8 cellular contexts compared by ENCODE assay signal in the genomic region with DNA sequence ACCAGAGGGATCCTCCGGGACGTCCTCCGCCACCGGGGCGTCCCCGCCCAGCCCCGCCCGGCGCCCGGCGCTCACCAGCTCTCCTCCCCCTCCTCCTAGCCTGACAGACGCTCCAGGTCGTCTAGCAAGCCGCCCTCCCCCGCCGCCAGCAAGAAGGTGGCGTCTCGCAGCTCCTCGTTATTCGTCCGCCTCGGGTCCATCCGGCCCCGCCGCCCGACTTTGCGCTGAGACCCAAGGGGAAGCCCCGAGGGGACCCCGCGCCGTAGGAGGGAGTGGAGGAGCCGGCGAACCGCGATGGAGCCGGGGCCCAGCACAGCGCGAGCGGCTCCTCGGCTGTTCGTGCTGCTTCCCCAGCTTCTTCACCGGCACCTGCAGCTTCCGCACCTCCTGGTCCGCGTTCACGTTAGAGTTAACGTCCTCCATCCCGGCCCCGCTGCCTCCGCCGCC. TPM values are rescaled to one million over a fixed set of nuclear protein-coding genes. Genes with fewer than 3 reads are reported as not detected.
A peak's percentile ranks its signal among the peaks of the same experiment; 100 is the strongest.
DNase-seq lines count a peak whose midpoint lies in the region; ATAC-seq, FAIRE-seq and TF ChIP-seq lines count a peak whose summit lies in the region.

No MANE protein-coding gene starts in this region.

- no peaks in the 10 kb centered on the region for H3K27me3 Mint-ChIP-seq in CD4-positive, alpha-beta memory T cell
- no peaks in the 10 kb centered on the region for H3K27me3 Mint-ChIP-seq in activated naive CD4-positive, alpha-beta T cell treated with anti-CD3 and anti-CD28 coated beads, Interleukin-2, amount 50 U/mL, for 24 hours
- no peaks in the 10 kb centered on the region for H3K27me3 Mint-ChIP-seq in type B pancreatic cell

- H3K36me3 ChIP-seq in CD4-positive, alpha-beta memory T cell (ENCODE audit: insufficient read depth, low read length): peaks cover 4% of the 10 kb centered on the region
- H3K36me3 ChIP-seq in SJSA1 (peaks cover 43% of the 10 kb centered on the region), pancreas (peaks cover 0 to 10% (median 0%) of the 10 kb centered on the region in 3 donors)

- peak in 2 of 5 donors; percentile 72 to 84 for DNase-seq in CD4-positive, alpha-beta memory T cell
- DNase-seq in HK-2 (ENCODE audit: unreplicated experiment) (peak; percentile 56), SJSA1 (ENCODE audit: low read depth in 1 of 2, low spot score in 2 of 2) (peak in 1 of 2 experiments; percentile 62), head of caudate nucleus (peak; percentile 4 to 82 (median 51)), pancreas (peak; percentile 58 to 85 (median 70)), type B pancreatic cell (ENCODE audit: extremely low spot score, unreplicated experiment) (peak; percentile 75)

- 0 to 1% methylated on average over 35 to 51 of the region's 51 CpGs for WGBS in pancreas, 2 donors

- H3K4me3 ChIP-seq in CD4-positive, alpha-beta memory T cell (ENCODE audit: low read length in 2 of 2): peak overlapping the region; percentile 71 to 91
- H3K4me3 ChIP-seq in SJSA1 (peak overlapping the region; percentile 83), pancreas (peak overlapping the region; percentile 66 to 93 (median 85))

- H3K27ac ChIP-seq in CD4-positive, alpha-beta memory T cell (ENCODE audit: low read depth, low read length): peak overlapping the region; percentile 85
- H3K27ac ChIP-seq in SJSA1: peak overlapping the region; percentile 58
- peak overlapping the region; percentile 79 to 93 (median 88) for H3K27ac ChIP-seq in pancreas

- no peaks in the 10 kb centered on the region for H3K27me3 ChIP-seq in CD4-positive, alpha-beta memory T cell (ENCODE audit: insufficient read depth, low read length)
- H3K27me3 ChIP-seq in SJSA1 (replicated peaks) (no peaks in the 10 kb centered on the region), pancreas (no peaks in the 10 kb centered on the region)

- H3K4me1 ChIP-seq in CD4-positive, alpha-beta memory T cell (ENCODE audit: insufficient read depth, low read length): peaks cover 20% of the 10 kb centered on the region
- H3K4me1 ChIP-seq in SJSA1 (replicated peaks) (peaks cover 7% of the 10 kb centered on the region), pancreas (peaks cover 0 to 4% (median 3%) of the 10 kb centered on the region in 3 donors)

- CTCF ChIA-PET in CD4-positive, alpha-beta memory T cell (lab: Charles Lee; ENCODE audit: partially characterized antibody): interaction anchor here (0.9 to 4.0 kb wide), 7 partner anchors 9 to 69 kb away, joined by 3 to 32 read pairs (median 5); partner anchors contain the start of gene MTHFS

- H3K27ac Mint-ChIP-seq in CD4-positive, alpha-beta memory T cell: peak overlapping the region; percentile 95 to 99 (median 97)
- H3K27ac Mint-ChIP-seq in activated naive CD4-positive, alpha-beta T cell treated with anti-CD3 and anti-CD28 coated beads, Interleukin-2, amount 50 U/mL, for 24 hours: peak overlapping the region; percentile 95
- peak overlapping the region; percentile 98 for H3K27ac Mint-ChIP-seq in type B pancreatic cell

- peaks cover 0 to 9% of the 10 kb centered on the region in 2 donors for H3K9me3 ChIP-seq in CD4-positive, alpha-beta memory T cell (ENCODE audit: control insufficient read depth in 1 of 2, low read length in 2 of 2)
- peaks cover 28% of the 10 kb centered on the region for H3K9me3 ChIP-seq in SJSA1 (replicated peaks)
- H3K9me3 ChIP-seq in pancreas: no peaks in the 10 kb centered on the region

- peaks cover 0 to 46% (median 27%) of the 10 kb centered on the region in 8 donors for H3K9me3 Mint-ChIP-seq in CD4-positive, alpha-beta memory T cell
- peaks cover 5% of the 10 kb centered on the region for H3K9me3 Mint-ChIP-seq in activated naive CD4-positive, alpha-beta T cell treated with anti-CD3 and anti-CD28 coated beads, Interleukin-2, amount 50 U/mL, for 24 hours
- H3K9me3 Mint-ChIP-seq in type B pancreatic cell: peaks cover 9% of the 10 kb centered on the region

- peak overlapping the region; percentile 90 to 94 (median 92) for H3K4me3 Mint-ChIP-seq in CD4-positive, alpha-beta memory T cell
- peak overlapping the region; percentile 93 for H3K4me3 Mint-ChIP-seq in activated naive CD4-positive, alpha-beta T cell treated with anti-CD3 and anti-CD28 coated beads, Interleukin-2, amount 50 U/mL, for 24 hours
- H3K4me3 Mint-ChIP-seq in type B pancreatic cell: peak overlapping the region; percentile 97

- peaks cover 40 to 45% of the 10 kb centered on the region in 2 donors for H3K36me3 Mint-ChIP-seq in CD4-positive, alpha-beta memory T cell
- peaks cover 33% of the 10 kb centered on the region for H3K36me3 Mint-ChIP-seq in activated naive CD4-positive, alpha-beta T cell treated with anti-CD3 and anti-CD28 coated beads, Interleukin-2, amount 50 U/mL, for 24 hours
- peaks cover 42% of the 10 kb centered on the region for H3K36me3 Mint-ChIP-seq in type B pancreatic cell

- intact Hi-C loops in CD4-positive, alpha-beta memory T cell (cut with micrococcal nuclease): loop anchor here (1.0 to 2.0 kb wide), 6 partner anchors 26 to 1374 kb away; partner anchors contain the start of genes BCL2A1, FAH, MTHFS and ZFAND6
- intact Hi-C loops in head of caudate nucleus (cut with DNase I) (loop anchor here (5.0 kb wide), 1 partner anchor 139 kb away; no protein-coding TSS in a partner anchor), pancreas (cut with DNase I) (no loop called here)

- H3K4me1 Mint-ChIP-seq in CD4-positive, alpha-beta memory T cell: peaks cover 10 to 31% (median 22%) of the 10 kb centered on the region in 4 donors
- peaks cover 26% of the 10 kb centered on the region for H3K4me1 Mint-ChIP-seq in activated naive CD4-positive, alpha-beta T cell treated with anti-CD3 and anti-CD28 coated beads, Interleukin-2, amount 50 U/mL, for 24 hours
- peaks cover 13% of the 10 kb centered on the region for H3K4me1 Mint-ChIP-seq in type B pancreatic cell (ENCODE audit: unreplicated experiment)

- POLR2A ChIA-PET in CD4-positive, alpha-beta memory T cell (lab: Charles Lee; ENCODE audit: partially characterized antibody): interaction anchor here (0.6 to 4.6 kb wide), 26 partner anchors 8 to 1485 kb away, joined by 3 to 165 read pairs (median 6); partner anchors contain the start of genes BCL2A1, FAH, IREB2 and MTHFS

- TF ChIP-seq CTCF in pancreas (IDR thresholded peaks at IDR 0.05): no peak
- no peak for TF ChIP-seq CTCF in type B pancreatic cell (conservative IDR thresholded peaks at IDR 0.05)

- peak; percentile 39 for ATAC-seq in GM19467 (IDR thresholded peaks at IDR 0.05; ENCODE audit: unreplicated experiment)
- ATAC-seq in pancreas: peak; percentile 71 to 85 (median 72)

- FAIRE-seq in pancreas (lab: Jason Lieb, UNC): no peak

RNA-seq across cellular contexts. Expression of gene MTHFS, which starts 26.3 kb away (rescaled TPM):
- 10 to 100 TPM; 21.3 to 25.6 TPM for total RNA-seq in CD4-positive, alpha-beta memory T cell
- polyA plus RNA-seq in CD4-positive, alpha-beta memory T cell: 100 to 1,000 TPM in 1 of 2 donors, 10 to 100 TPM in 1; 62.9 to 136 TPM
- 13.7 and 34.7 TPM in 2 replicates for total RNA-seq in SJSA1 (2014; rRNA removed; shearing (Covaris generic))
- total RNA-seq in pancreas (10 to 100 TPM; 19.8 to 40.4 (median 27.1) TPM), type B pancreatic cell (ENCODE audit: low replicate concordance) (22.7 and 27.6 TPM in 2 replicates)
- polyA plus RNA-seq in pancreas: 10 to 100 TPM; 49.1 to 53.1 TPM

RNA-seq across cellular contexts. Expression of gene BCL2A1, which starts 47.9 kb away (rescaled TPM):
- total RNA-seq in CD4-positive, alpha-beta memory T cell: 10 to 100 TPM; 25.4 to 28.5 TPM
- polyA plus RNA-seq in CD4-positive, alpha-beta memory T cell: 10 to 100 TPM; 26.5 to 28.0 TPM
- 0.34 TPM in 1 of 2 replicates, not detected in the other for total RNA-seq in SJSA1 (2014; rRNA removed; shearing (Covaris generic))
- 1 to 10 TPM in 4 of 6 donors, under 1 TPM in 1, not detected in 1; 0.20 to 5.2 (median 1.4) TPM for total RNA-seq in pancreas
- polyA plus RNA-seq in pancreas: under 1 TPM; 0.77 to 0.84 TPM
- not detected in 2 replicates for total RNA-seq in type B pancreatic cell (ENCODE audit: low replicate concordance)

Comparison
In these comparisons a context has a peak if more than half of its experiments do, and no peak if none do; other contexts are left out.
1. RNA of gene BCL2A1, which starts 47.9 kb away (total RNA-seq): 25.4 to 28.5 TPM in CD4-positive, alpha-beta memory T cell; 0.20 to 5.2 TPM in pancreas, 0.34 TPM in SJSA1 and not detected in type B pancreatic cell; every median in the first group is over 4 times any median in the second.
2. intact Hi-C loops: an anchor here in CD4-positive, alpha-beta memory T cell (1.0 to 2.0 kb wide) and head of caudate nucleus (5.0 kb wide); none called in pancreas.
3. Peak in every context shown above with its lines, with median percentiles within 50 percentile points of each other: H3K27ac ChIP-seq, H3K4me3 ChIP-seq, H3K27ac Mint-ChIP-seq and H3K4me3 Mint-ChIP-seq.